24 cellular contexts compared by ENCODE assay signal in genomic region chr6:118544105-118544504, GRCh38. TPM values are rescaled to one million over a fixed set of nuclear protein-coding genes. Genes with fewer than 3 reads are reported as not detected.
"Had no signal": no experiment of that assay in that cellular context is flagged by ENCODE, and none has a peak within 500 bp of the region (broad histone marks: within the 10 kb centered on the region; RNA-seq: fewer than 3 reads in every experiment).

No MANE protein-coding gene starts in this region.

- H3K4me3 Mint-ChIP-seq: activated CD4-positive, alpha-beta memory T cell treated with anti-CD3 and anti-CD28 coated beads, Interleukin-2, amount 10 ng/mL, durations not matched to agents 7 days and 5 days; activated CD4-positive, alpha-beta T cell treated with anti-CD3 and anti-CD28 coated beads, Interleukin-2, amount 10 ng/mL, durations not matched to agents 24 days and 14 days; activated naive CD4-positive, alpha-beta T cell treated with anti-CD3 and anti-CD28 coated beads, Interleukin-2, amount 10 ng/mL, durations not matched to agents 7 days and 5 days; activated T-cell treated with anti-CD3 and anti-CD28 coated beads, Interleukin-2, amount 50 U/mL, for 72 hours; memory B cell; nephron; stimulated activated naive B cell treated with anti-CD40 and anti-IgM and Interleukin-4, amounts not matched to agents 10 μg/mL and 1 μg/mL and 100 μg/mL, for 72 hours had no signal

- H3K27me3 ChIP-seq: neutrophil, pancreas, testis, upper lobe of left lung had no signal

- H3K36me3 Mint-ChIP-seq: memory B cell had no signal

- H3K4me2 ChIP-seq: SK-N-SH had no signal

- DNase-seq: activated CD4-positive, alpha-beta memory T cell treated with anti-CD3 and anti-CD28 coated beads, Interleukin-2, amount 10 ng/mL, durations not matched to agents 7 days and 5 days; activated CD4-positive, alpha-beta T cell treated with anti-CD3 and anti-CD28 coated beads, Interleukin-2, amount 10 ng/mL, durations not matched to agents 24 days and 14 days; activated effector memory CD4-positive, alpha-beta T cell treated with anti-CD3 and anti-CD28 coated beads, Interleukin-2, amount 50 U/mL, for 16 hours; activated naive CD4-positive, alpha-beta T cell treated with anti-CD3 and anti-CD28 coated beads, Interleukin-2, amount 10 ng/mL, durations not matched to agents 7 days and 5 days; activated T-cell treated with anti-CD3 and anti-CD28 coated beads, Interleukin-2, amount 50 U/mL, for 72 hours; amygdala; erythroblast; foreskin fibroblast; hippocampal formation; kidney glomerular epithelial cell; pancreas; SK-N-SH; stimulated activated CD4-positive, alpha-beta T cell treated with anti-CD3 and anti-CD28 coated beads, Interleukin-2, amount 100 ng/mL, for 48 hours; stimulated activated CD8-positive, alpha-beta memory T cell treated with anti-CD3 and anti-CD28 coated beads, Interleukin-4, amount 100 ng/mL, for 48 hours; stimulated activated naive B cell treated with anti-CD40 and anti-IgM and Interleukin-4, amounts not matched to agents 10 μg/mL and 1 μg/mL and 100 μg/mL, for 72 hours; testis; upper lobe of left lung had no signal

- H3K27me3 Mint-ChIP-seq: activated CD4-positive, alpha-beta memory T cell treated with anti-CD3 and anti-CD28 coated beads, Interleukin-2, amount 10 ng/mL, durations not matched to agents 7 days and 5 days; activated CD4-positive, alpha-beta T cell treated with anti-CD3 and anti-CD28 coated beads, Interleukin-2, amount 10 ng/mL, durations not matched to agents 24 days and 14 days; activated naive CD4-positive, alpha-beta T cell treated with anti-CD3 and anti-CD28 coated beads, Interleukin-2, amount 10 ng/mL, durations not matched to agents 7 days and 5 days; memory B cell; stimulated activated naive B cell treated with anti-CD40 and anti-IgM and Interleukin-4, amounts not matched to agents 10 μg/mL and 1 μg/mL and 100 μg/mL, for 72 hours had no signal

- H3K4me3 ChIP-seq: coronary artery, pancreas, testis, upper lobe of left lung had no signal

- H3K36me3 ChIP-seq: neutrophil, pancreas, upper lobe of left lung had no signal

- ATAC-seq: activated T-cell treated with anti-CD3 and anti-CD28 coated beads, Interleukin-2, amount 50 U/mL, for 72 hours; pancreas; stimulated activated naive B cell treated with anti-CD40 and anti-IgM and Interleukin-4, amounts not matched to agents 10 μg/mL and 1 μg/mL and 100 μg/mL, for 72 hours had no signal

- H3K4me1 Mint-ChIP-seq: activated naive CD4-positive, alpha-beta T cell treated with anti-CD3 and anti-CD28 coated beads, Interleukin-2, amount 10 ng/mL, durations not matched to agents 7 days and 5 days had no signal

- FAIRE-seq: endometrium, pancreas had no signal

- H3K4me1 ChIP-seq: testis, upper lobe of left lung had no signal

- H3K27ac Mint-ChIP-seq: activated CD4-positive, alpha-beta memory T cell treated with anti-CD3 and anti-CD28 coated beads, Interleukin-2, amount 10 ng/mL, durations not matched to agents 7 days and 5 days; activated CD4-positive, alpha-beta T cell treated with anti-CD3 and anti-CD28 coated beads, Interleukin-2, amount 10 ng/mL, durations not matched to agents 24 days and 14 days; activated naive CD4-positive, alpha-beta T cell treated with anti-CD3 and anti-CD28 coated beads, Interleukin-2, amount 10 ng/mL, durations not matched to agents 7 days and 5 days; activated T-cell treated with anti-CD3 and anti-CD28 coated beads, Interleukin-2, amount 50 U/mL, for 72 hours; memory B cell; nephron; stimulated activated naive B cell treated with anti-CD40 and anti-IgM and Interleukin-4, amounts not matched to agents 10 μg/mL and 1 μg/mL and 100 μg/mL, for 72 hours had no signal

- H3K9ac ChIP-seq: SK-N-SH had no signal

- H3K27ac ChIP-seq: neutrophil, pancreas, testis, upper lobe of left lung had no signal

- H3K9me3 Mint-ChIP-seq: activated CD4-positive, alpha-beta memory T cell treated with anti-CD3 and anti-CD28 coated beads, Interleukin-2, amount 10 ng/mL, durations not matched to agents 7 days and 5 days; activated CD4-positive, alpha-beta T cell treated with anti-CD3 and anti-CD28 coated beads, Interleukin-2, amount 10 ng/mL, durations not matched to agents 24 days and 14 days; activated naive CD4-positive, alpha-beta T cell treated with anti-CD3 and anti-CD28 coated beads, Interleukin-2, amount 10 ng/mL, durations not matched to agents 7 days and 5 days; activated T-cell treated with anti-CD3 and anti-CD28 coated beads, Interleukin-2, amount 50 U/mL, for 72 hours; memory B cell; nephron; stimulated activated naive B cell treated with anti-CD40 and anti-IgM and Interleukin-4, amounts not matched to agents 10 μg/mL and 1 μg/mL and 100 μg/mL, for 72 hours had no signal

- H3K9me3 ChIP-seq: neutrophil, pancreas, SK-N-SH, testis, upper lobe of left lung had no signal

RNA-seq across cellular contexts. Expression of gene PLN, which starts 4.0 kb away (rescaled TPM):
- total RNA-seq: activated CD4-positive, alpha-beta memory T cell treated with anti-CD3 and anti-CD28 coated beads, Interleukin-2, amount 10 ng/mL, durations not matched to agents 7 days and 5 days; activated CD4-positive, alpha-beta T cell treated with anti-CD3 and anti-CD28 coated beads, Interleukin-2, amount 10 ng/mL, durations not matched to agents 24 days and 14 days; activated T-cell treated with anti-CD3 and anti-CD28 coated beads, Interleukin-2, amount 50 U/mL, for 72 hours; renal cortical epithelial cell; T-helper 2 cell treated with Interferon-gamma antibody and Interleukin-4, amounts not matched to agents 100 ng/mL and 5 ng/mL, for 36 hours had no signal
- polyA plus RNA-seq: SK-N-SH had no signal
